ENCODE assay signal across 11 cellular contexts in genomic region chr22:39150848-39151215, GRCh38. TPM values are rescaled to one million over a fixed set of nuclear protein-coding genes. Genes with fewer than 3 reads are reported as not detected.
A peak's percentile ranks its signal among the peaks of the same experiment; 100 is the strongest.
DNase-seq lines count a peak whose midpoint lies in the region; ATAC-seq and TF ChIP-seq lines count a peak whose summit lies in the region.
"Had no signal": no experiment of that assay in that cellular context is flagged by ENCODE, and none has a peak within 500 bp of the region (broad histone marks: within the 10 kb centered on the region; RNA-seq: fewer than 3 reads in every experiment).

No MANE protein-coding gene starts in this region.

- H3K9me3 Mint-ChIP-seq in activated T-cell treated with anti-CD3 and anti-CD28 coated beads, Interleukin-2, amount 50 U/mL, for 4 hours, result no peaks in the 10 kb centered on the region
- H3K9me3 Mint-ChIP-seq in activated naive CD8-positive, alpha-beta T cell treated with anti-CD3 and anti-CD28 coated beads for 36 hours, result no peaks in the 10 kb centered on the region

- H3K9me3 ChIP-seq in thoracic aorta (no peaks in the 10 kb centered on the region), Karpas-422 (ENCODE audit: low read length) (no peaks in the 10 kb centered on the region)

- H3K27ac ChIP-seq in thoracic aorta (peak overlapping the region; percentile 91 to 97), Karpas-422 (ENCODE audit: low read length) (no peak overlapping the region)

- H4K20me1 ChIP-seq in Karpas-422 (ENCODE audit: insufficient read depth, low read depth, low read length), result peaks cover 6% of the 10 kb centered on the region; the same call in 1 of the 2 replicates

- H3K36me3 ChIP-seq in thoracic aorta, result peaks cover 5% of the 10 kb centered on the region
- H3K36me3 ChIP-seq in Karpas-422 (ENCODE audit: insufficient read depth, low read length), result no peaks in the 10 kb centered on the region

- no peak for ATAC-seq in activated T-cell treated with anti-CD3 and anti-CD28 coated beads, Interleukin-2, amount 50 U/mL, for 4 hours
- ATAC-seq in thoracic aorta (ENCODE audit: insufficient number of reproducible peaks, low FRiP score, low read depth), result no peak
- ATAC-seq in GM21515 (IDR thresholded peaks at IDR 0.05; ENCODE audit: unreplicated experiment), result no peak

- no peak overlapping the region for H3K9ac ChIP-seq in Karpas-422 (ENCODE audit: low read length)

- no peaks in the 10 kb centered on the region for H3K9me2 ChIP-seq in Karpas-422 (replicated peaks; ENCODE audit: insufficient read depth, low read length)

- peaks cover 32 to 67% of the 10 kb centered on the region in 2 donors for H3K4me1 ChIP-seq in thoracic aorta (ENCODE audit: control insufficient read depth in 1 of 2, low read depth in 2 of 2)
- H3K4me1 ChIP-seq in Karpas-422 (ENCODE audit: low read length), result peaks cover 13% of the 10 kb centered on the region

- no peaks in the 10 kb centered on the region for H3K79me2 ChIP-seq in Karpas-422 (ENCODE audit: low read length)

- H3K27me3 ChIP-seq in thoracic aorta (replicated peaks; ENCODE audit: insufficient read depth) (no peaks in the 10 kb centered on the region), Karpas-422 (ENCODE audit: low read length) (no peaks in the 10 kb centered on the region)

- DNase-seq in activated T-cell treated with anti-CD3 and anti-CD28 coated beads, Interleukin-2, amount 50 U/mL, for 4 hours, result no peak
- DNase-seq in activated T-cell treated with anti-CD3 and anti-CD28 coated beads, Interleukin-2, amount 50 U/mL, for 48 hours, result no peak
- DNase-seq in activated naive CD8-positive, alpha-beta T cell treated with anti-CD3 and anti-CD28 coated beads for 36 hours, result no peak
- peak; percentile 46 for DNase-seq in medulla oblongata (ENCODE audit: extremely low spot score)
- no peak for DNase-seq in thoracic aorta (ENCODE audit: low spot score)
- no peak for DNase-seq in Karpas-422
- no peak for DNase-seq in GF-D8 (lab: John Stamatoyannopoulos, UW)
- DNase-seq: dermis blood vessel endothelial cell, NCI-H1048 had no signal

- no peak overlapping the region for H3K4me2 ChIP-seq in Karpas-422 (ENCODE audit: low read depth, low read length, poor library complexity, severe bottlenecking)

- H3K27me3 Mint-ChIP-seq in activated T-cell treated with anti-CD3 and anti-CD28 coated beads, Interleukin-2, amount 50 U/mL, for 4 hours (ENCODE audit: low read depth), result peaks cover 3% of the 10 kb centered on the region
- peaks cover 17% of the 10 kb centered on the region for H3K27me3 Mint-ChIP-seq in activated naive CD8-positive, alpha-beta T cell treated with anti-CD3 and anti-CD28 coated beads for 36 hours

- H3K4me3 Mint-ChIP-seq in activated T-cell treated with anti-CD3 and anti-CD28 coated beads, Interleukin-2, amount 50 U/mL, for 4 hours, result peak overlapping the region; percentile 75
- peak overlapping the region; percentile 71 for H3K4me3 Mint-ChIP-seq in activated naive CD8-positive, alpha-beta T cell treated with anti-CD3 and anti-CD28 coated beads for 36 hours

- TF ChIP-seq CTCF in thoracic aorta (IDR thresholded peaks at IDR 0.05), result no peak

- H3K4me3 ChIP-seq in thoracic aorta (peak overlapping the region; percentile 99), Karpas-422 (ENCODE audit: low read length) (no peak overlapping the region)

- H3K4me1 Mint-ChIP-seq in activated T-cell treated with anti-CD3 and anti-CD28 coated beads, Interleukin-2, amount 50 U/mL, for 4 hours (ENCODE audit: low read depth), result peaks cover 54% of the 10 kb centered on the region
- H3K4me1 Mint-ChIP-seq in activated naive CD8-positive, alpha-beta T cell treated with anti-CD3 and anti-CD28 coated beads for 36 hours, result peaks cover 36% of the 10 kb centered on the region

- peaks cover 2% of the 10 kb centered on the region for H3K36me3 Mint-ChIP-seq in activated T-cell treated with anti-CD3 and anti-CD28 coated beads, Interleukin-2, amount 50 U/mL, for 4 hours (ENCODE audit: insufficient read depth)
- H3K36me3 Mint-ChIP-seq in activated naive CD8-positive, alpha-beta T cell treated with anti-CD3 and anti-CD28 coated beads for 36 hours, result peaks cover 1% of the 10 kb centered on the region

- peak overlapping the region; percentile 61 for H3K27ac Mint-ChIP-seq in activated naive CD8-positive, alpha-beta T cell treated with anti-CD3 and anti-CD28 coated beads for 36 hours

- no peak overlapping the region for H2AFZ ChIP-seq in Karpas-422 (ENCODE audit: low read length)

RNA-seq across cellular contexts. Expression of gene CBX7, which starts 1.6 kb away (rescaled TPM):
- 10 to 100 TPM; 14.2 to 17.6 (median 14.8) TPM for total RNA-seq in activated T-cell treated with anti-CD3 and anti-CD28 coated beads, Interleukin-2, amount 50 U/mL, for 4 hours
- total RNA-seq in activated naive CD8-positive, alpha-beta T cell treated with anti-CD3 and anti-CD28 coated beads for 36 hours, result 10 to 100 TPM; 11.6 to 12.5 TPM
- 100 to 1,000 TPM; 170 to 174 TPM for total RNA-seq in thoracic aorta
- 1.7 and 3.5 TPM in 2 replicates for total RNA-seq in Karpas-422 (2014; rRNA removed; shearing (Covaris generic); ENCODE audit: low replicate concordance)

RNA-seq across cellular contexts. Expression of gene APOBEC3H, which starts 53.8 kb away (rescaled TPM):
- under 1 TPM in 2 of 3 donors, not detected in 1; 0.79 to 0.82 TPM for total RNA-seq in activated T-cell treated with anti-CD3 and anti-CD28 coated beads, Interleukin-2, amount 50 U/mL, for 4 hours
- total RNA-seq in activated naive CD8-positive, alpha-beta T cell treated with anti-CD3 and anti-CD28 coated beads for 36 hours, result 1 to 10 TPM; 4.3 to 5.3 TPM
- 1 to 10 TPM in 1 of 2 donors, not detected in 1; 1.6 TPM for total RNA-seq in thoracic aorta
- not detected in 2 replicates for total RNA-seq in Karpas-422 (2014; rRNA removed; shearing (Covaris generic); ENCODE audit: low replicate concordance)
- total RNA-seq: dermis blood vessel endothelial cell, lung had no signal

Comparison
In these comparisons a context has a peak if more than half of its experiments do, and no peak if none do; other contexts are left out.
1. RNA of gene CBX7, which starts 1.6 kb away (total RNA-seq): 170 to 174 TPM in thoracic aorta; 14.2 to 17.6 TPM in activated T-cell treated with anti-CD3 and anti-CD28 coated beads, Interleukin-2, amount 50 U/mL, for 4 hours, 11.6 to 12.5 TPM in activated naive CD8-positive, alpha-beta T cell treated with anti-CD3 and anti-CD28 coated beads for 36 hours and 1.7 to 3.5 TPM in Karpas-422; every median in the first group is over 4 times any median in the second.